ENCODE assay signal across 10 cellular contexts in the genomic region with DNA sequence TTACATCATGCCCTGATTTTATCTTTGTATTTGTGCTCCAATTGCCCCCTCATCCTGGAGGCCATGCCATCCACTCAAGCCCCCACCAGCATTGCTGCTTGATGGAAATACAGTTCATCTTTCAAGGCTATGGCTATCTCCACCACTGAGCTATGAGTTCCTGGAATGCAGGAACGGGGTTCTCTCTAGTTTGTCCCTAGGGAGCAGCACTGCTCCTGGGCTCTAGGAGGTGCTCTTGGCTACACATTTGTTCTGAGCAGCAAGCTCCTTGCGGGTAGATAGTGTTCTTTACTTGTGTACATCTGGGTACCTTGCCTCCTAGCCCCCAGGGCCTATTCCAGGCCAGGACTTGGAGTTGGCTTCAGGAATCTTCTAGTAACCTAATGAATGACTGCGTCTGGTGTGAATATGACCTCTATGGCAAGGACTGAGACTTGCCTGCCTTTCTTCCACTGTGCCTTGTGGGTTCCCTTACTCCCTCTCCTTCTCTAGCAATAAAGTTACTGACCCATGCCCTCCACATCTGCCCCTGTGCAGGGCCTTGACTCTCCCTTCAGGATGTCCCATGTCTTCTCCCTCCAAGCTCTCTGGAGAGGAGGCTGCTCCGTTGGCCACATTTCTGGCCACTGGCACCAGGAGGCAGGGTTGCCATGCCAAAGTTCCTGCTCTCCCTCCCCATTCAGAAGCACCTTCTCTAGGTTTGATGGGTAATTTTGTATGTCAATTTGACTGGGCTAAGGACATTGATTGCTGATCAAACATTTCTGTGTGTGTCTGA. TPM values are rescaled to one million over a fixed set of nuclear protein-coding genes. Genes with fewer than 3 reads are reported as not detected.
DNase-seq lines count a peak whose midpoint lies in the region; ATAC-seq and TF ChIP-seq lines count a peak whose summit lies in the region.
"Had no signal": no experiment of that assay in that cellular context is flagged by ENCODE, and none has a peak within 500 bp of the region (broad histone marks: within the 10 kb centered on the region; RNA-seq: fewer than 3 reads in every experiment).

No MANE protein-coding gene starts in this region.

- CTCF ChIA-PET in MCF 10A (lab: Yijun Ruan, JAX): interaction anchor here (0.7 to 1.0 kb wide), 2 partner anchors 21 to 22 kb away, joined by 3 to 4 read pairs; no protein-coding TSS in a partner anchor
- CTCF ChIA-PET in activated CD4-positive, alpha-beta T cell treated with anti-CD3 and anti-CD28 coated beads, Interleukin-2, amount 10 ng/mL, durations not matched to agents 7 days and 5 days (lab: Charles Lee): interaction anchor here (1.2 to 2.1 kb wide), 2 partner anchors 20 to 275 kb away, joined by 3 to 11 read pairs; partner anchors contain the start of gene RPS4X

- no peaks in the 10 kb centered on the region for H3K9me3 Mint-ChIP-seq in MCF 10A (ENCODE audit: unreplicated experiment)
- H3K9me3 Mint-ChIP-seq in chondrocyte (ENCODE audit: low read depth): peaks cover under 1% of the 10 kb centered on the region
- H3K9me3 Mint-ChIP-seq in stimulated activated effector memory CD8-positive, alpha-beta T cell treated with anti-CD3 and anti-CD28 coated beads, Interleukin-12 subunit alpha, Interleukin-12 subunit beta, amount 100 ng/mL, for 72 hours: no peaks in the 10 kb centered on the region
- no peaks in the 10 kb centered on the region for H3K9me3 Mint-ChIP-seq in activated CD4-positive, alpha-beta T cell treated with anti-CD3 and anti-CD28 coated beads, Interleukin-2, amount 10 ng/mL, durations not matched to agents 7 days and 5 days

- no peak for TF ChIP-seq POLR2A in breast epithelium (IDR thresholded peaks at IDR 0.05)

- peak; percentile 10 for TF ChIP-seq CTCF in MCF 10A (IDR thresholded peaks at IDR 0.05; ENCODE audit: unreplicated experiment)
- TF ChIP-seq CTCF in breast epithelium (IDR thresholded peaks at IDR 0.05): no peak
- peak; percentile 13 for TF ChIP-seq CTCF in chondrocyte (IDR thresholded peaks at IDR 0.05)

- H3K36me3 ChIP-seq in breast epithelium: no peaks in the 10 kb centered on the region

- peaks cover 0 to 79% of the 10 kb centered on the region in 2 donors for H3K27me3 ChIP-seq in breast epithelium

- H3K36me3 Mint-ChIP-seq in MCF 10A (ENCODE audit: insufficient read depth, unreplicated experiment) (no peaks in the 10 kb centered on the region), chondrocyte (ENCODE audit: low read depth) (no peaks in the 10 kb centered on the region)
- no peaks in the 10 kb centered on the region for H3K36me3 Mint-ChIP-seq in stimulated activated effector memory CD8-positive, alpha-beta T cell treated with anti-CD3 and anti-CD28 coated beads, Interleukin-12 subunit alpha, Interleukin-12 subunit beta, amount 100 ng/mL, for 72 hours
- H3K36me3 Mint-ChIP-seq in activated CD4-positive, alpha-beta T cell treated with anti-CD3 and anti-CD28 coated beads, Interleukin-2, amount 10 ng/mL, durations not matched to agents 7 days and 5 days (ENCODE audit: low read depth): no peaks in the 10 kb centered on the region
- H3K36me3 Mint-ChIP-seq: activated naive CD8-positive, alpha-beta T cell had no signal

- no peaks in the 10 kb centered on the region for H3K9me3 ChIP-seq in breast epithelium

- H3K27ac Mint-ChIP-seq in MCF 10A (ENCODE audit: low read depth, unreplicated experiment): no peak overlapping the region
- no peak overlapping the region for H3K27ac Mint-ChIP-seq in chondrocyte (ENCODE audit: unreplicated experiment)
- H3K27ac Mint-ChIP-seq in stimulated activated effector memory CD8-positive, alpha-beta T cell treated with anti-CD3 and anti-CD28 coated beads, Interleukin-12 subunit alpha, Interleukin-12 subunit beta, amount 100 ng/mL, for 72 hours: no peak overlapping the region
- no peak overlapping the region for H3K27ac Mint-ChIP-seq in activated CD4-positive, alpha-beta T cell treated with anti-CD3 and anti-CD28 coated beads, Interleukin-2, amount 10 ng/mL, durations not matched to agents 7 days and 5 days
- H3K27ac Mint-ChIP-seq: activated naive CD8-positive, alpha-beta T cell had no signal

- no peaks in the 10 kb centered on the region for H3K4me1 ChIP-seq in breast epithelium

- H3K27me3 Mint-ChIP-seq in MCF 10A (ENCODE audit: insufficient read depth, unreplicated experiment) (peaks cover 85% of the 10 kb centered on the region), chondrocyte (ENCODE audit: low read depth) (peaks cover 38% of the 10 kb centered on the region)
- H3K27me3 Mint-ChIP-seq in activated CD4-positive, alpha-beta T cell treated with anti-CD3 and anti-CD28 coated beads, Interleukin-2, amount 10 ng/mL, durations not matched to agents 7 days and 5 days: peaks cover 47% of the 10 kb centered on the region

- no peak overlapping the region for H3K4me3 Mint-ChIP-seq in MCF 10A (ENCODE audit: unreplicated experiment)
- H3K4me3 Mint-ChIP-seq in chondrocyte (ENCODE audit: unreplicated experiment): no peak overlapping the region
- no peak overlapping the region for H3K4me3 Mint-ChIP-seq in stimulated activated effector memory CD8-positive, alpha-beta T cell treated with anti-CD3 and anti-CD28 coated beads, Interleukin-12 subunit alpha, Interleukin-12 subunit beta, amount 100 ng/mL, for 72 hours
- no peak overlapping the region for H3K4me3 Mint-ChIP-seq in activated CD4-positive, alpha-beta T cell treated with anti-CD3 and anti-CD28 coated beads, Interleukin-2, amount 10 ng/mL, durations not matched to agents 7 days and 5 days
- H3K4me3 Mint-ChIP-seq: activated naive CD8-positive, alpha-beta T cell had no signal

- ATAC-seq in stimulated activated effector memory CD8-positive, alpha-beta T cell treated with anti-CD3 and anti-CD28 coated beads, Interleukin-12 subunit alpha, Interleukin-12 subunit beta, amount 100 ng/mL, for 72 hours: peak; percentile 63
- no peak for ATAC-seq in GM19463 (IDR thresholded peaks at IDR 0.05; ENCODE audit: unreplicated experiment)

- DNase-seq in MCF 10A (ENCODE audit: unreplicated experiment) (peak; percentile 52), breast epithelium (ENCODE audit: low spot score in 2 of 2) (no peak), LHCN-M2 (ENCODE audit: low read depth) (peak; percentile 39), chondrocyte (ENCODE audit: low spot score) (no peak), NCI-H187 treated with DMSO at 0.1 percent for 48 hours (lab: John Stamatoyannopoulos, UW) (no peak)
- no peak for DNase-seq in stimulated activated effector memory CD8-positive, alpha-beta T cell treated with anti-CD3 and anti-CD28 coated beads, Interleukin-12 subunit alpha, Interleukin-12 subunit beta, amount 100 ng/mL, for 72 hours (ENCODE audit: low spot score in 2 of 2)
- DNase-seq in activated CD4-positive, alpha-beta T cell treated with anti-CD3 and anti-CD28 coated beads, Interleukin-2, amount 10 ng/mL, durations not matched to agents 7 days and 5 days: no peak
- DNase-seq: stimulated activated CD4-positive, alpha-beta T cell treated with anti-CD3 and anti-CD28 coated beads, Interleukin-15, amount 100 ng/mL, for 24 hours had no signal

- no TSS peak for BruUV-seq in MCF 10A (replicated peaks; lab: Mats Ljungman, UMichigan)

- no peak overlapping the region for H3K4me3 ChIP-seq in breast epithelium

- intact Hi-C loops in MCF 10A (cut with micrococcal nuclease) (no loop called here), breast epithelium (cut with DNase I; ENCODE audit: low total_unique reads) (no loop called here)

- POLR2A ChIA-PET in MCF 10A (lab: Yijun Ruan, JAX): interaction anchor here (1.8 kb wide), 1 partner anchor 21 kb away, joined by 5 read pairs; the partner anchor contains the start of gene RPS4X
- POLR2A ChIA-PET in activated CD4-positive, alpha-beta T cell treated with anti-CD3 and anti-CD28 coated beads, Interleukin-2, amount 10 ng/mL, durations not matched to agents 7 days and 5 days (lab: Charles Lee): no interaction called here

- H3K27ac ChIP-seq in breast epithelium: no peak overlapping the region

- H3K4me1 Mint-ChIP-seq in MCF 10A (ENCODE audit: insufficient read depth, unreplicated experiment) (no peaks in the 10 kb centered on the region), chondrocyte (ENCODE audit: low read depth) (no peaks in the 10 kb centered on the region)
- no peaks in the 10 kb centered on the region for H3K4me1 Mint-ChIP-seq in stimulated activated effector memory CD8-positive, alpha-beta T cell treated with anti-CD3 and anti-CD28 coated beads, Interleukin-12 subunit alpha, Interleukin-12 subunit beta, amount 100 ng/mL, for 72 hours
- no peaks in the 10 kb centered on the region for H3K4me1 Mint-ChIP-seq in activated CD4-positive, alpha-beta T cell treated with anti-CD3 and anti-CD28 coated beads, Interleukin-2, amount 10 ng/mL, durations not matched to agents 7 days and 5 days

RNA-seq across cellular contexts. Expression of gene CITED1, which starts 7.6 kb away (rescaled TPM):
- 0.37 and 0.72 TPM in 2 replicates for total RNA-seq in MCF 10A (2022)
- 10 to 100 TPM in 2 of 3 donors, under 1 TPM in 1; 0.32 to 28.2 (median 24.6) TPM for total RNA-seq in breast epithelium
- total RNA-seq in LHCN-M2 (2014; rRNA removed): 0.17 and 1.0 TPM in 2 replicates
- polyA plus RNA-seq in LHCN-M2 (2012): 0.12 TPM
- 0.68 to 0.77 TPM (median 0.77 TPM) in 3 replicates for total RNA-seq in chondrocyte
- not detected for total RNA-seq in activated CD4-positive, alpha-beta T cell treated with anti-CD3 and anti-CD28 coated beads, Interleukin-2, amount 10 ng/mL, durations not matched to agents 7 days and 5 days

RNA-seq across cellular contexts. Expression of gene RPS4X, which starts 21.1 kb away (rescaled TPM):
- total RNA-seq in MCF 10A (2022) (1,160 and 1,731 TPM in 2 replicates), breast epithelium (1,000 to 10,000 TPM in 2 of 3 donors, 100 to 1,000 TPM in 1; 849 to 1,764 (median 1,655) TPM), LHCN-M2 (2014; rRNA removed) (662 and 734 TPM in 2 replicates), chondrocyte (988 to 1,163 TPM (median 1,016 TPM) in 3 replicates)
- polyA plus RNA-seq in LHCN-M2 (2012): 926 TPM
- 100 to 1,000 TPM; 937 to 973 TPM for total RNA-seq in activated CD4-positive, alpha-beta T cell treated with anti-CD3 and anti-CD28 coated beads, Interleukin-2, amount 10 ng/mL, durations not matched to agents 7 days and 5 days

RNA-seq across cellular contexts. Expression of gene ERCC6L, which starts 59.3 kb away (rescaled TPM):
- total RNA-seq in MCF 10A (2022) (1.0 and 1.8 TPM in 2 replicates), breast epithelium (under 1 TPM in 2 of 3 donors, not detected in 1; 0.15 to 0.33 TPM), LHCN-M2 (2014; rRNA removed) (15.3 and 18.0 TPM in 2 replicates), chondrocyte (0.82 to 1.9 TPM (median 0.87 TPM) in 3 replicates)
- 2.4 TPM for polyA plus RNA-seq in LHCN-M2 (2012)
- 10 to 100 TPM; 12.0 to 12.7 TPM for total RNA-seq in activated CD4-positive, alpha-beta T cell treated with anti-CD3 and anti-CD28 coated beads, Interleukin-2, amount 10 ng/mL, durations not matched to agents 7 days and 5 days

Comparison
In these comparisons a context has a peak if more than half of its experiments do, and no peak if none do; other contexts are left out.
1. DNase-seq: peak in MCF 10A (single experiment) and LHCN-M2 (single experiment); none in breast epithelium (0 of 2), chondrocyte (single experiment), stimulated activated effector memory CD8-positive, alpha-beta T cell treated with anti-CD3 and anti-CD28 coated beads, Interleukin-12 subunit alpha, Interleukin-12 subunit beta, amount 100 ng/mL, for 72 hours (0 of 2), activated CD4-positive, alpha-beta T cell treated with anti-CD3 and anti-CD28 coated beads, Interleukin-2, amount 10 ng/mL, durations not matched to agents 7 days and 5 days (single experiment) and NCI-H187 treated with DMSO at 0.1 percent for 48 hours (single experiment).
2. CTCF ChIP-seq: peak in MCF 10A (single experiment) and chondrocyte (single experiment); none in breast epithelium (0 of 3).